ENCODE assay signal across 1 cellular context in the genomic region with DNA sequence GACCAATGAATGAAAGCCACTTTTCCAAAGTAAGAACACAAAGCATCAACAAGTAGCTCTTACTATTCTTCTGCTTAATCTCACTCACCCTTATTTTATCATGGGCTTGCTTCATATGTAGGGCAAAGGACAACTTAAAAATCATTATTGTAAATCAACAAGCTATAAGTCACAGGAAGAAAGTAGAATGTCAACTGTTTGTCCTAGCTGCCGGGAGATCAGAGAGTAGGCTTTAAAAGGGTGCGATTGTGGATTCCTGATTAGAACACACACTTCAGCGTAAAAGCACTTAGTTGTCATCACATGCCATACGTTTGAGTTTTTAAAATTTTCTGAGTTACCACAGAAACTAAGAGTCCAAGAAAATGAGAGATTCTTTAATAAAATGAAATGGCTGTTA.
TF ChIP-seq lines count a peak whose summit lies in the region.

No MANE protein-coding gene starts in this region.

TF ChIP-seq in HepG2, 621 proteins besides CTCF, POLR2A, EP300 and RAD21 (continued from another document and continues in another):
- no peak for TF ChIP-seq ADNP (CRISPR knock-in tag; IDR thresholded peaks at IDR 0.05)
- TF ChIP-seq SRY (CRISPR knock-in tag; IDR thresholded peaks at IDR 0.05) = no peak
- peak; percentile 36 for TF ChIP-seq BHLHE40 (IDR thresholded peaks at IDR 0.05; ENCODE audit: low read length)
- peak; percentile 100 for TF ChIP-seq PPARG (CRISPR knock-in tag; conservative IDR thresholded peaks at IDR 0.05)
- TF ChIP-seq ZMYM4 (CRISPR knock-in tag; IDR thresholded peaks at IDR 0.05) = no peak
- peak; percentile 55 for TF ChIP-seq KAT8 (CRISPR knock-in tag; IDR thresholded peaks at IDR 0.05)
- 0 out of 2 replicates have a peak, but pooled peaks have one; percentile 8 for TF ChIP-seq SMC3 (IDR thresholded peaks at IDR 0.05; ENCODE audit: low read length)
- TF ChIP-seq DNMT3B (CRISPR knock-in tag; conservative IDR thresholded peaks at IDR 0.05) = no peak
- no peak; the same call in 1 of the 2 replicates for TF ChIP-seq TP53 (CRISPR knock-in tag; conservative IDR thresholded peaks at IDR 0.05)
- TF ChIP-seq PHB2 (IDR thresholded peaks at IDR 0.05; ENCODE audit: partially characterized antibody) = no peak
- TF ChIP-seq TRIM24 (CRISPR knock-in tag; IDR thresholded peaks at IDR 0.05) = no peak
- no peak for TF ChIP-seq TAF15 (IDR thresholded peaks at IDR 0.05; ENCODE audit: low read depth, low read length, poor library complexity, severe bottlenecking)
- TF ChIP-seq, protein P1, sequence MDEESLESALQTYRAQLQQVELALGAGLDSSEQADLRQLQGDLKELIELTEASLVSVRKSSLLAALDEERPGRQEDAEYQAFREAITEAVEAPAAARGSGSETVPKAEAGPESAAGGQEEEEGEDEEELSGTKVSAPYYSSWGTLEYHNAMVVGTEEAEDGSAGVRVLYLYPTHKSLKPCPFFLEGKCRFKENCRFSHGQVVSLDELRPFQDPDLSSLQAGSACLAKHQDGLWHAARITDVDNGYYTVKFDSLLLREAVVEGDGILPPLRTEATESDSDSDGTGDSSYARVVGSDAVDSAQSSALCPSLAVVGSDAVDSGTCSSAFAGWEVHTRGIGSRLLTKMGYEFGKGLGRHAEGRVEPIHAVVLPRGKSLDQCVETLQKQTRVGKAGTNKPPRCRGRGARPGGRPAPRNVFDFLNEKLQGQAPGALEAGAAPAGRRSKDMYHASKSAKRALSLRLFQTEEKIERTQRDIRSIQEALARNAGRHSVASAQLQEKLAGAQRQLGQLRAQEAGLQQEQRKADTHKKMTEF (CRISPR knock-in tag; IDR thresholded peaks at IDR 0.05) = peak; percentile 80
- TF ChIP-seq ZNF607 (CRISPR knock-in tag; IDR thresholded peaks at IDR 0.05; ENCODE audit: borderline replicate concordance) = no peak
- TF ChIP-seq, protein P2, sequence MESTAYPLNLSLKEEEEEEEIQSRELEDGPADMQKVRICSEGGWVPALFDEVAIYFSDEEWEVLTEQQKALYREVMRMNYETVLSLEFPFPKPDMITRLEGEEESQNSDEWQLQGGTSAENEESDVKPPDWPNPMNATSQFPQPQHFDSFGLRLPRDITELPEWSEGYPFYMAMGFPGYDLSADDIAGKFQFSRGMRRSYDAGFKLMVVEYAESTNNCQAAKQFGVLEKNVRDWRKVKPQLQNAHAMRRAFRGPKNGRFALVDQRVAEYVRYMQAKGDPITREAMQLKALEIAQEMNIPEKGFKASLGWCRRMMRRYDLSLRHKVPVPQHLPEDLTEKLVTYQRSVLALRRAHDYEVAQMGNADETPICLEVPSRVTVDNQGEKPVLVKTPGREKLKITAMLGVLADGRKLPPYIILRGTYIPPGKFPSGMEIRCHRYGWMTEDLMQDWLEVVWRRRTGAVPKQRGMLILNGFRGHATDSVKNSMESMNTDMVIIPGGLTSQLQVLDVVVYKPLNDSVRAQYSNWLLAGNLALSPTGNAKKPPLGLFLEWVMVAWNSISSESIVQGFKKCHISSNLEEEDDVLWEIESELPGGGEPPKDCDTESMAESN (CRISPR knock-in tag; conservative IDR thresholded peaks at IDR 0.05) = no peak
- TF ChIP-seq TGIF2 (CRISPR knock-in tag; IDR thresholded peaks at IDR 0.05) = peak; percentile 41; the same call in 1 of the 2 replicates
- TF ChIP-seq, protein P3, sequence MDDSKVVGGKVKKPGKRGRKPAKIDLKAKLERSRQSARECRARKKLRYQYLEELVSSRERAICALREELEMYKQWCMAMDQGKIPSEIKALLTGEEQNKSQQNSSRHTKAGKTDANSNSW (CRISPR knock-in tag; IDR thresholded peaks at IDR 0.05; ENCODE audit: borderline replicate concordance) = no peak
- TF ChIP-seq ZNF180 (CRISPR knock-in tag; IDR thresholded peaks at IDR 0.05; ENCODE audit: borderline replicate concordance, low read depth) = no peak
- TF ChIP-seq HMGA1 (CRISPR knock-in tag; conservative IDR thresholded peaks at IDR 0.05) = no peak
- no peak for TF ChIP-seq SPEN (CRISPR knock-in tag; IDR thresholded peaks at IDR 0.05; ENCODE audit: low read depth)
- no peak for TF ChIP-seq ZNF546 (CRISPR knock-in tag; conservative IDR thresholded peaks at IDR 0.05)
- no peak for TF ChIP-seq CENPX (CRISPR knock-in tag; IDR thresholded peaks at IDR 0.05)
- no peak for TF ChIP-seq ZNF235 (CRISPR knock-in tag; IDR thresholded peaks at IDR 0.05; ENCODE audit: borderline replicate concordance)
- TF ChIP-seq ETV6 (CRISPR knock-in tag; conservative IDR thresholded peaks at IDR 0.05) = no peak
- TF ChIP-seq ZNF572 (CRISPR knock-in tag; IDR thresholded peaks at IDR 0.05) = no peak
- TF ChIP-seq, protein P4, sequence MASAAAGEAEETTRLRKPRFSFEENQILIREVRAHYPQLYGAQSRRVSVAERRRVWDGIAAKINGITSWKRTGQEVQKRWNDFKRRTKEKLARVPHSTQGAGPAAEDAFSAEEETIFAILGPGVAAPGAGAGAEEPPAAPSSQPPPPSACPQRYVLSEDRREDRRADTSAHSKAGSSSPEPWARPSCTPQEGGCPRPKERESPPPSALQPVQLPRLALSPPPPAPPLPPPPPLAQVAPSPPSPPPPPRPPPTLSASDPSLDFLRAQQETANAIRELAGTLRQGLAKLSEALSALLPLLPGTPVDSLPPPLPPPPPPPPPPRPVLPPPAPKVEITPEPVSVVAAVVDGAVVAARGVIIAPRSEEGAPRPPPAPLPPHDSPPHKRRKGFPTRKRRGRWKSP (CRISPR knock-in tag; IDR thresholded peaks at IDR 0.05) = no peak
- TF ChIP-seq ZNF557 (CRISPR knock-in tag; IDR thresholded peaks at IDR 0.05) = 0 out of 2 replicates have a peak, but pooled peaks have one; percentile 27
- TF ChIP-seq, protein P5, sequence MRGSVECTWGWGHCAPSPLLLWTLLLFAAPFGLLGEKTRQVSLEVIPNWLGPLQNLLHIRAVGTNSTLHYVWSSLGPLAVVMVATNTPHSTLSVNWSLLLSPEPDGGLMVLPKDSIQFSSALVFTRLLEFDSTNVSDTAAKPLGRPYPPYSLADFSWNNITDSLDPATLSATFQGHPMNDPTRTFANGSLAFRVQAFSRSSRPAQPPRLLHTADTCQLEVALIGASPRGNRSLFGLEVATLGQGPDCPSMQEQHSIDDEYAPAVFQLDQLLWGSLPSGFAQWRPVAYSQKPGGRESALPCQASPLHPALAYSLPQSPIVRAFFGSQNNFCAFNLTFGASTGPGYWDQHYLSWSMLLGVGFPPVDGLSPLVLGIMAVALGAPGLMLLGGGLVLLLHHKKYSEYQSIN (CRISPR knock-in tag; IDR thresholded peaks at IDR 0.05; ENCODE audit: borderline replicate concordance) = no peak
- no peak for TF ChIP-seq SETDB1 (CRISPR knock-in tag; IDR thresholded peaks at IDR 0.05; ENCODE audit: borderline replicate concordance)
- peak; percentile 92 for TF ChIP-seq SAP130 (CRISPR knock-in tag; IDR thresholded peaks at IDR 0.05; ENCODE audit: low read depth)
- TF ChIP-seq RFX5 (IDR thresholded peaks at IDR 0.05; ENCODE audit: low read depth, low read length) = no peak
- no peak for TF ChIP-seq GLI4 (CRISPR knock-in tag; IDR thresholded peaks at IDR 0.05; ENCODE audit: borderline replicate concordance)
- no peak; the same call in 1 of the 2 replicates for TF ChIP-seq XBP1 (CRISPR knock-in tag; IDR thresholded peaks at IDR 0.05)
- TF ChIP-seq, protein P6, sequence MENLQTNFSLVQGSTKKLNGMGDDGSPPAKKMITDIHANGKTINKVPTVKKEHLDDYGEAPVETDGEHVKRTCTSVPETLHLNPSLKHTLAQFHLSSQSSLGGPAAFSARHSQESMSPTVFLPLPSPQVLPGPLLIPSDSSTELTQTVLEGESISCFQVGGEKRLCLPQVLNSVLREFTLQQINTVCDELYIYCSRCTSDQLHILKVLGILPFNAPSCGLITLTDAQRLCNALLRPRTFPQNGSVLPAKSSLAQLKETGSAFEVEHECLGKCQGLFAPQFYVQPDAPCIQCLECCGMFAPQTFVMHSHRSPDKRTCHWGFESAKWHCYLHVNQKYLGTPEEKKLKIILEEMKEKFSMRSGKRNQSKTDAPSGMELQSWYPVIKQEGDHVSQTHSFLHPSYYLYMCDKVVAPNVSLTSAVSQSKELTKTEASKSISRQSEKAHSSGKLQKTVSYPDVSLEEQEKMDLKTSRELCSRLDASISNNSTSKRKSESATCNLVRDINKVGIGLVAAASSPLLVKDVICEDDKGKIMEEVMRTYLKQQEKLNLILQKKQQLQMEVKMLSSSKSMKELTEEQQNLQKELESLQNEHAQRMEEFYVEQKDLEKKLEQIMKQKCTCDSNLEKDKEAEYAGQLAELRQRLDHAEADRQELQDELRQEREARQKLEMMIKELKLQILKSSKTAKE (CRISPR knock-in tag; IDR thresholded peaks at IDR 0.05; ENCODE audit: borderline replicate concordance) = no peak
- TF ChIP-seq HOXA9 (CRISPR knock-in tag; IDR thresholded peaks at IDR 0.05; ENCODE audit: borderline replicate concordance) = no peak
- TF ChIP-seq, protein P7, sequence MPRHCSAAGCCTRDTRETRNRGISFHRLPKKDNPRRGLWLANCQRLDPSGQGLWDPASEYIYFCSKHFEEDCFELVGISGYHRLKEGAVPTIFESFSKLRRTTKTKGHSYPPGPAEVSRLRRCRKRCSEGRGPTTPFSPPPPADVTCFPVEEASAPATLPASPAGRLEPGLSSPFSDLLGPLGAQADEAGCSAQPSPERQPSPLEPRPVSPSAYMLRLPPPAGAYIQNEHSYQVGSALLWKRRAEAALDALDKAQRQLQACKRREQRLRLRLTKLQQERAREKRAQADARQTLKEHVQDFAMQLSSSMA (CRISPR knock-in tag; IDR thresholded peaks at IDR 0.05) = no peak
- 0 out of 2 replicates have a peak, but pooled peaks have one; percentile 34 for TF ChIP-seq SNAI1 (CRISPR knock-in tag; IDR thresholded peaks at IDR 0.05; ENCODE audit: borderline replicate concordance)
- no peak for TF ChIP-seq SOX6 (IDR thresholded peaks at IDR 0.05)
- peak; percentile 92 for TF ChIP-seq SOX6 (CRISPR knock-in tag; IDR thresholded peaks at IDR 0.05)
- peak; percentile 92 for TF ChIP-seq PITX1 (CRISPR knock-in tag; IDR thresholded peaks at IDR 0.05)
- no peak for TF ChIP-seq ZNF382 (CRISPR knock-in tag; IDR thresholded peaks at IDR 0.05; ENCODE audit: borderline replicate concordance)
- peak; percentile 93 for TF ChIP-seq CEBPG (CRISPR knock-in tag; IDR thresholded peaks at IDR 0.05)
- TF ChIP-seq, protein P8, sequence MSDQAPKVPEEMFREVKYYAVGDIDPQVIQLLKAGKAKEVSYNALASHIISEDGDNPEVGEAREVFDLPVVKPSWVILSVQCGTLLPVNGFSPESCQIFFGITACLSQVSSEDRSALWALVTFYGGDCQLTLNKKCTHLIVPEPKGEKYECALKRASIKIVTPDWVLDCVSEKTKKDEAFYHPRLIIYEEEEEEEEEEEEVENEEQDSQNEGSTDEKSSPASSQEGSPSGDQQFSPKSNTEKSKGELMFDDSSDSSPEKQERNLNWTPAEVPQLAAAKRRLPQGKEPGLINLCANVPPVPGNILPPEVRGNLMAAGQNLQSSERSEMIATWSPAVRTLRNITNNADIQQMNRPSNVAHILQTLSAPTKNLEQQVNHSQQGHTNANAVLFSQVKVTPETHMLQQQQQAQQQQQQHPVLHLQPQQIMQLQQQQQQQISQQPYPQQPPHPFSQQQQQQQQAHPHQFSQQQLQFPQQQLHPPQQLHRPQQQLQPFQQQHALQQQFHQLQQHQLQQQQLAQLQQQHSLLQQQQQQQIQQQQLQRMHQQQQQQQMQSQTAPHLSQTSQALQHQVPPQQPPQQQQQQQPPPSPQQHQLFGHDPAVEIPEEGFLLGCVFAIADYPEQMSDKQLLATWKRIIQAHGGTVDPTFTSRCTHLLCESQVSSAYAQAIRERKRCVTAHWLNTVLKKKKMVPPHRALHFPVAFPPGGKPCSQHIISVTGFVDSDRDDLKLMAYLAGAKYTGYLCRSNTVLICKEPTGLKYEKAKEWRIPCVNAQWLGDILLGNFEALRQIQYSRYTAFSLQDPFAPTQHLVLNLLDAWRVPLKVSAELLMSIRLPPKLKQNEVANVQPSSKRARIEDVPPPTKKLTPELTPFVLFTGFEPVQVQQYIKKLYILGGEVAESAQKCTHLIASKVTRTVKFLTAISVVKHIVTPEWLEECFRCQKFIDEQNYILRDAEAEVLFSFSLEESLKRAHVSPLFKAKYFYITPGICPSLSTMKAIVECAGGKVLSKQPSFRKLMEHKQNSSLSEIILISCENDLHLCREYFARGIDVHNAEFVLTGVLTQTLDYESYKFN (CRISPR knock-in tag; conservative IDR thresholded peaks at IDR 0.05) = peak; percentile 97
- TF ChIP-seq, protein P9, sequence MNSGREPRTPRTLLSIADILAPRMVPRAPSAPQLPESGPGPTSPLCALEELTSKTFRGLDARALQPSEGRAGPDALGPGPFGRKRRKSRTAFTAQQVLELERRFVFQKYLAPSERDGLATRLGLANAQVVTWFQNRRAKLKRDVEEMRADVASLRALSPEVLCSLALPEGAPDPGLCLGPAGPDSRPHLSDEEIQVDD (CRISPR knock-in tag; IDR thresholded peaks at IDR 0.05; ENCODE audit: borderline replicate concordance) = no peak
- no peak for TF ChIP-seq ZFAT (CRISPR knock-in tag; conservative IDR thresholded peaks at IDR 0.05)
- no peak for TF ChIP-seq CBX2 (IDR thresholded peaks at IDR 0.05; ENCODE audit: low read depth, low read length)
- TF ChIP-seq CBX2 (CRISPR knock-in tag; IDR thresholded peaks at IDR 0.05; ENCODE audit: low read depth) = no peak
- TF ChIP-seq KLF13 (CRISPR knock-in tag; IDR thresholded peaks at IDR 0.05) = no peak
- TF ChIP-seq, protein P10, sequence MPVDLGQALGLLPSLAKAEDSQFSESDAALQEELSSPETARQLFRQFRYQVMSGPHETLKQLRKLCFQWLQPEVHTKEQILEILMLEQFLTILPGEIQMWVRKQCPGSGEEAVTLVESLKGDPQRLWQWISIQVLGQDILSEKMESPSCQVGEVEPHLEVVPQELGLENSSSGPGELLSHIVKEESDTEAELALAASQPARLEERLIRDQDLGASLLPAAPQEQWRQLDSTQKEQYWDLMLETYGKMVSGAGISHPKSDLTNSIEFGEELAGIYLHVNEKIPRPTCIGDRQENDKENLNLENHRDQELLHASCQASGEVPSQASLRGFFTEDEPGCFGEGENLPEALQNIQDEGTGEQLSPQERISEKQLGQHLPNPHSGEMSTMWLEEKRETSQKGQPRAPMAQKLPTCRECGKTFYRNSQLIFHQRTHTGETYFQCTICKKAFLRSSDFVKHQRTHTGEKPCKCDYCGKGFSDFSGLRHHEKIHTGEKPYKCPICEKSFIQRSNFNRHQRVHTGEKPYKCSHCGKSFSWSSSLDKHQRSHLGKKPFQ (CRISPR knock-in tag; IDR thresholded peaks at IDR 0.05; ENCODE audit: insufficient replicate concordance) = no peak
- TF ChIP-seq, protein P11, sequence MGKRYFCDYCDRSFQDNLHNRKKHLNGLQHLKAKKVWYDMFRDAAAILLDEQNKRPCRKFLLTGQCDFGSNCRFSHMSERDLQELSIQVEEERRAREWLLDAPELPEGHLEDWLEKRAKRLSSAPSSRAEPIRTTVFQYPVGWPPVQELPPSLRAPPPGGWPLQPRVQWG (CRISPR knock-in tag; IDR thresholded peaks at IDR 0.05; ENCODE audit: borderline replicate concordance, low read depth) = no peak
- no peak for TF ChIP-seq PRMT3 (CRISPR knock-in tag; IDR thresholded peaks at IDR 0.05; ENCODE audit: borderline replicate concordance, low read depth)
- TF ChIP-seq ZSCAN21 (CRISPR knock-in tag; IDR thresholded peaks at IDR 0.05; ENCODE audit: borderline replicate concordance) = no peak; the same call in 1 of the 2 replicates
- TF ChIP-seq TCF12 (IDR thresholded peaks at IDR 0.05) = no peak
- TF ChIP-seq TCF12 (CRISPR knock-in tag; IDR thresholded peaks at IDR 0.05) = peak; percentile 55
- TF ChIP-seq SMYD3 (CRISPR knock-in tag; IDR thresholded peaks at IDR 0.05) = no peak
- TF ChIP-seq ZNF562 (CRISPR knock-in tag; IDR thresholded peaks at IDR 0.05; ENCODE audit: borderline replicate concordance) = no peak
